ENCODE assay signal across 18 cellular contexts in genomic region chr10:48745662-48746245, GRCh38.
DNase-seq lines count a peak whose midpoint lies in the region; ATAC-seq, FAIRE-seq and TF ChIP-seq lines count a peak whose summit lies in the region.
"Had no signal": no experiment of that assay in that cellular context is flagged by ENCODE, and none has a peak within 500 bp of the region (broad histone marks: within the 10 kb centered on the region; RNA-seq: fewer than 3 reads in every experiment).

No MANE protein-coding gene starts in this region.

- H3K4me1 Mint-ChIP-seq in WTC11: peaks cover 2% of the 10 kb centered on the region; the same call in 1 of the 2 replicates

- H3K9me3 ChIP-seq in breast epithelium: no peaks in the 10 kb centered on the region

- no peak overlapping the region for H3K4me3 Mint-ChIP-seq in WTC11
- H3K4me3 Mint-ChIP-seq: natural killer cell treated with Interleukin-12 subunit alpha and Interleukin-12 subunit beta and Interleukin-15 and Interleukin-18, amount 100 ng/mL, for 72 hours; T-helper 2 cell treated with Interferon-gamma antibody and Interleukin-4, amounts not matched to agents 5 μg/mL and 100 μg/mL, for 36 hours had no signal

- H3K9me3 Mint-ChIP-seq in WTC11: peaks cover 4% of the 10 kb centered on the region; the same call in 1 of the 2 replicates
- H3K9me3 Mint-ChIP-seq: natural killer cell treated with Interleukin-12 subunit alpha and Interleukin-12 subunit beta and Interleukin-15 and Interleukin-18, amount 100 ng/mL, for 72 hours; T-helper 2 cell treated with Interferon-gamma antibody and Interleukin-4, amounts not matched to agents 5 μg/mL and 100 μg/mL, for 36 hours had no signal

- in situ Hi-C loops in T47D (cut with HindIII; ENCODE audit: low pct_unique_long_range_greater_than_20kb, low sequenced_read_pairs): no loop called here

- H3K36me3 Mint-ChIP-seq in WTC11: no peaks in the 10 kb centered on the region
- H3K36me3 Mint-ChIP-seq: natural killer cell treated with Interleukin-12 subunit alpha and Interleukin-12 subunit beta and Interleukin-15 and Interleukin-18, amount 100 ng/mL, for 72 hours had no signal

- DNase-seq in T47D (ENCODE audit: low read depth in 1 of 2, low spot score in 1 of 2): peak; percentile 22 to 40
- no peak for DNase-seq in breast epithelium (ENCODE audit: low spot score in 2 of 2)
- DNase-seq in WTC11 (ENCODE audit: low spot score): peak; percentile 83
- DNase-seq in kidney epithelial cell (ENCODE audit: low read depth): no peak
- DNase-seq in D721Med (ENCODE audit: insufficient read length, low spot score): no peak
- no peak for DNase-seq in NCI-H82 treated with DMSO at 0.1 percent for 48 hours (lab: John Stamatoyannopoulos, UW; ENCODE audit: unreplicated experiment)
- DNase-seq in inferior parietal cortex (ENCODE audit: extremely low spot score): no peak
- DNase-seq: activated gamma-delta T cell treated with Interleukin-2 at 50 U/mL for 16 hours; C1 segment of cervical spinal cord; central memory CD4-positive, alpha-beta T cell; DMS53; kidney glomerular epithelial cell; mesenchymal stem cell; NCI-H2081; OCI-M1 had no signal

- no peak for TF ChIP-seq POLR2A in breast epithelium (IDR thresholded peaks at IDR 0.05)

- no peaks in the 10 kb centered on the region for H3K27me3 Mint-ChIP-seq in WTC11 (ENCODE audit: low read depth)

- H3K4me1 ChIP-seq in breast epithelium: no peaks in the 10 kb centered on the region

- FAIRE-seq in D721Med (lab: Jason Lieb, UNC): no peak

- peak; percentile 98 for ATAC-seq in WTC11
- ATAC-seq in GM21447 (IDR thresholded peaks at IDR 0.05; ENCODE audit: unreplicated experiment): no peak
- ATAC-seq: natural killer cell treated with Interleukin-12 subunit alpha and Interleukin-12 subunit beta and Interleukin-15 and Interleukin-18, amount 100 ng/mL, for 72 hours had no signal

- CTCF ChIA-PET in WTC11 (lab: Charles Lee): interaction anchor here (0.6 to 1.6 kb wide), 22 partner anchors 9 to 664 kb away, joined by 3 to 11 read pairs (median 3); partner anchors contain the start of gene WDFY4

- H3K27me3 ChIP-seq in breast epithelium (no peaks in the 10 kb centered on the region), kidney epithelial cell (ENCODE audit: control insufficient read depth, insufficient read depth, low read length) (no peaks in the 10 kb centered on the region)

- TF ChIP-seq CTCF in breast epithelium (IDR thresholded peaks at IDR 0.05) (no peak), WTC11 (IDR thresholded peaks at IDR 0.05) (peak; percentile 46), kidney epithelial cell (IDR thresholded peaks at IDR 0.05; ENCODE audit: insufficient read depth, low read length, poor library complexity, severe bottlenecking) (peak; percentile 14), D721Med (IDR thresholded peaks at IDR 0.05; ENCODE audit: insufficient read depth, missing control alignments) (no peak)

- no peak overlapping the region for H3K27ac ChIP-seq in breast epithelium

- H3K27ac Mint-ChIP-seq in WTC11: no peak overlapping the region
- H3K27ac Mint-ChIP-seq: natural killer cell treated with Interleukin-12 subunit alpha and Interleukin-12 subunit beta and Interleukin-15 and Interleukin-18, amount 100 ng/mL, for 72 hours; T-helper 2 cell treated with Interferon-gamma antibody and Interleukin-4, amounts not matched to agents 5 μg/mL and 100 μg/mL, for 36 hours had no signal

- intact Hi-C loops in breast epithelium (cut with DNase I; ENCODE audit: low total_unique reads): loop anchor here (5.0 kb wide), 1 partner anchor 392 kb away; no protein-coding TSS in a partner anchor

- H3K4me3 ChIP-seq in breast epithelium (no peak overlapping the region), kidney epithelial cell (ENCODE audit: low read depth, low read length) (no peak overlapping the region)

- POLR2A ChIA-PET in WTC11 (lab: Charles Lee): no interaction called here

- H3K36me3 ChIP-seq in breast epithelium: no peaks in the 10 kb centered on the region
- H3K36me3 ChIP-seq in kidney epithelial cell (ENCODE audit: control insufficient read depth, insufficient read depth, low read length): no peaks in the 10 kb centered on the region

TF ChIP-seq in WTC11, 78 proteins besides CTCF, POLR2A, EP300 and RAD21:
- TF ChIP-seq ZBTB21 (CRISPR knock-in tag; IDR thresholded peaks at IDR 0.05; ENCODE audit: borderline replicate concordance): no peak
- no peak for TF ChIP-seq USF2 (CRISPR knock-in tag; IDR thresholded peaks at IDR 0.05)
- TF ChIP-seq RELA (CRISPR knock-in tag; IDR thresholded peaks at IDR 0.05; ENCODE audit: borderline replicate concordance): no peak
- no peak for TF ChIP-seq ATF1 (CRISPR knock-in tag; IDR thresholded peaks at IDR 0.05)
- TF ChIP-seq IRF2 (CRISPR knock-in tag; IDR thresholded peaks at IDR 0.05; ENCODE audit: borderline replicate concordance, low read depth): no peak
- no peak for TF ChIP-seq FOXP1 (CRISPR knock-in tag; IDR thresholded peaks at IDR 0.05; ENCODE audit: borderline replicate concordance)
- TF ChIP-seq CREM (CRISPR knock-in tag; IDR thresholded peaks at IDR 0.05): no peak
- TF ChIP-seq ZNF121 (CRISPR knock-in tag; IDR thresholded peaks at IDR 0.05): no peak
- no peak for TF ChIP-seq CDX4 (CRISPR knock-in tag; IDR thresholded peaks at IDR 0.05; ENCODE audit: borderline replicate concordance)
- TF ChIP-seq FOXP4 (CRISPR knock-in tag; IDR thresholded peaks at IDR 0.05): no peak

Comparison
In these comparisons a context has a peak if more than half of its experiments do, and no peak if none do; other contexts are left out.
1. DNase-seq: peak in T47D (2 of 2) and WTC11 (single experiment); none in breast epithelium (0 of 2), kidney epithelial cell (single experiment), D721Med (single experiment), NCI-H82 treated with DMSO at 0.1 percent for 48 hours (single experiment) and inferior parietal cortex (single experiment).
2. CTCF ChIP-seq: peak in WTC11 (single experiment) and kidney epithelial cell (single experiment); none in breast epithelium (0 of 3) and D721Med (single experiment).